Comparison of ENCODE assay signal across 8 cellular contexts in genomic region chr16:79051313-79051712, GRCh38.
"Had no signal": no experiment of that assay in that cellular context is flagged by ENCODE, and none has a peak within 500 bp of the region (broad histone marks: within the 10 kb centered on the region; RNA-seq: fewer than 3 reads in every experiment).

No MANE protein-coding gene starts in this region.

- FAIRE-seq: HepG2 had no signal

- H3K4me1 Mint-ChIP-seq: IgD-negative memory B cell had no signal

- DNase-seq: H7, HFFc6 had no signal

- H3K4me3 ChIP-seq: GM23338, HAP-1 had no signal

- H3K36me3 ChIP-seq: HAP-1 had no signal

- H3K36me3 Mint-ChIP-seq: IgD-negative memory B cell had no signal

- H3K4me3 Mint-ChIP-seq: GM23338, HFFc6, IgD-negative memory B cell had no signal

- H3K27ac ChIP-seq: HL-60 had no signal

- ATAC-seq: GM23338, HCT116, HepG2 had no signal

- H3K27ac Mint-ChIP-seq: GM23338, HFFc6, IgD-negative memory B cell had no signal

- H3K4me1 ChIP-seq: HAP-1 had no signal

- H3K4me2 ChIP-seq: GM23338 had no signal

- H3K9me3 ChIP-seq: HAP-1 had no signal

- H2AFZ ChIP-seq: GM23338 had no signal

- H3K27me3 Mint-ChIP-seq: IgD-negative memory B cell had no signal
